11 cellular contexts compared by ENCODE assay signal in genomic region chr2:232260075-232260474, GRCh38.
A peak's percentile ranks its signal among the peaks of the same experiment; 100 is the strongest.
DNase-seq lines count a peak whose midpoint lies in the region; ATAC-seq and TF ChIP-seq lines count a peak whose summit lies in the region.
"Had no signal": no experiment of that assay in that cellular context is flagged by ENCODE, and none has a peak within 500 bp of the region (broad histone marks: within the 10 kb centered on the region; RNA-seq: fewer than 3 reads in every experiment).

No MANE protein-coding gene starts in this region.

- peaks cover 39% of the 10 kb centered on the region for H3K4me1 Mint-ChIP-seq in HFFc6 (ENCODE audit: low read depth)
- no peaks in the 10 kb centered on the region for H3K4me1 Mint-ChIP-seq in CD4-positive, alpha-beta memory T cell
- H3K4me1 Mint-ChIP-seq: activated naive CD8-positive, alpha-beta T cell treated with anti-CD3 and anti-CD28 coated beads, Interleukin-2, amount 50 U/mL, for 24 hours had no signal

- in situ Hi-C loops in ACHN (cut with HindIII; ENCODE audit: low pct_ligation_motif_present, low pct_unique_long_range_greater_than_20kb, low sequenced_read_pairs): no loop called here
- in situ Hi-C loops in astrocyte of the cerebellum (cut with HindIII; ENCODE audit: low sequenced_read_pairs): no loop called here

- H3K27ac ChIP-seq in CD4-positive, alpha-beta memory T cell (ENCODE audit: low read depth, low read length): no peak overlapping the region

- no peaks in the 10 kb centered on the region for H3K27me3 ChIP-seq in CD4-positive, alpha-beta memory T cell (ENCODE audit: insufficient read depth, low read length)

- no peak for ATAC-seq in GM19455 (IDR thresholded peaks at IDR 0.05; ENCODE audit: unreplicated experiment)
- ATAC-seq: activated naive CD8-positive, alpha-beta T cell treated with anti-CD3 and anti-CD28 coated beads, Interleukin-2, amount 50 U/mL, for 24 hours; stimulated activated naive CD8-positive, alpha-beta T cell treated with anti-CD3 and anti-CD28 coated beads, Interleukin-15, Interleukin-2, amounts not matched to agents 100 U/mL and 50 U/mL, for 24 hours had no signal

- POLR2A ChIA-PET in CD4-positive, alpha-beta memory T cell (lab: Charles Lee; ENCODE audit: partially characterized antibody): no interaction called here

- peak overlapping the region; percentile 71 for H3K27ac Mint-ChIP-seq in HFFc6
- peak overlapping the region in 2 of 7 donors; percentile 30 to 67 for H3K27ac Mint-ChIP-seq in CD4-positive, alpha-beta memory T cell
- H3K27ac Mint-ChIP-seq: activated naive CD8-positive, alpha-beta T cell treated with anti-CD3 and anti-CD28 coated beads, Interleukin-2, amount 50 U/mL, for 24 hours had no signal

- DNase-seq in ACHN: peak; percentile 98
- DNase-seq in HFFc6: peak; percentile 89
- peak; percentile 93 for DNase-seq in astrocyte of the cerebellum (ENCODE audit: low read depth)
- DNase-seq in iris pigment epithelial cell (ENCODE audit: low read depth): peak; percentile 96
- no peak for DNase-seq in CD4-positive, alpha-beta memory T cell
- no peak for DNase-seq in NCI-H1105 treated with DMSO at 0.1 percent for 48 hours (lab: John Stamatoyannopoulos, UW)
- no peak for DNase-seq in globus pallidus (ENCODE audit: low spot score)
- DNase-seq: activated naive CD8-positive, alpha-beta T cell treated with anti-CD3 and anti-CD28 coated beads, Interleukin-2, amount 50 U/mL, for 24 hours; CD4-positive, CD25-positive, alpha-beta regulatory T cell; stimulated activated naive CD8-positive, alpha-beta T cell treated with anti-CD3 and anti-CD28 coated beads, Interleukin-15, Interleukin-2, amounts not matched to agents 100 U/mL and 50 U/mL, for 24 hours had no signal

- intact Hi-C loops in CD4-positive, alpha-beta memory T cell (cut with micrococcal nuclease): no loop called here

- H3K9me3 Mint-ChIP-seq in HFFc6: no peaks in the 10 kb centered on the region
- H3K9me3 Mint-ChIP-seq in CD4-positive, alpha-beta memory T cell: peaks cover 0 to 2% (median 0%) of the 10 kb centered on the region in 8 donors
- H3K9me3 Mint-ChIP-seq: activated naive CD8-positive, alpha-beta T cell treated with anti-CD3 and anti-CD28 coated beads, Interleukin-2, amount 50 U/mL, for 24 hours; CD4-positive, CD25-positive, alpha-beta regulatory T cell had no signal

- CTCF ChIA-PET in CD4-positive, alpha-beta memory T cell (lab: Charles Lee; ENCODE audit: partially characterized antibody): no interaction called here

- no peak overlapping the region for H3K4me3 ChIP-seq in astrocyte of the cerebellum (ENCODE audit: low read depth, low read length)
- H3K4me3 ChIP-seq in CD4-positive, alpha-beta memory T cell (ENCODE audit: low read length in 2 of 2): no peak overlapping the region

- no peaks in the 10 kb centered on the region for H3K4me1 ChIP-seq in CD4-positive, alpha-beta memory T cell (ENCODE audit: insufficient read depth, low read length)

- peaks cover 28% of the 10 kb centered on the region for H3K36me3 ChIP-seq in CD4-positive, alpha-beta memory T cell (ENCODE audit: insufficient read depth, low read length)

- no peaks in the 10 kb centered on the region for H3K9me3 ChIP-seq in CD4-positive, alpha-beta memory T cell (ENCODE audit: control insufficient read depth in 1 of 2, low read length in 2 of 2)

- peaks cover 36% of the 10 kb centered on the region for H3K36me3 Mint-ChIP-seq in HFFc6 (ENCODE audit: low read depth)
- H3K36me3 Mint-ChIP-seq in CD4-positive, alpha-beta memory T cell: peaks cover 50 to 53% of the 10 kb centered on the region in 2 donors

- peak overlapping the region; percentile 82 for H3K4me3 Mint-ChIP-seq in HFFc6
- H3K4me3 Mint-ChIP-seq in CD4-positive, alpha-beta memory T cell: no peak overlapping the region
- H3K4me3 Mint-ChIP-seq: activated naive CD8-positive, alpha-beta T cell treated with anti-CD3 and anti-CD28 coated beads, Interleukin-2, amount 50 U/mL, for 24 hours; CD4-positive, CD25-positive, alpha-beta regulatory T cell had no signal

- H3K27me3 Mint-ChIP-seq in HFFc6 (ENCODE audit: insufficient read depth): peaks cover 6% of the 10 kb centered on the region
- H3K27me3 Mint-ChIP-seq in CD4-positive, alpha-beta memory T cell: no peaks in the 10 kb centered on the region
- H3K27me3 Mint-ChIP-seq: activated naive CD8-positive, alpha-beta T cell treated with anti-CD3 and anti-CD28 coated beads, Interleukin-2, amount 50 U/mL, for 24 hours; CD4-positive, CD25-positive, alpha-beta regulatory T cell had no signal

- TF ChIP-seq CTCF in HFFc6 (IDR thresholded peaks at IDR 0.05): no peak
- TF ChIP-seq CTCF in astrocyte of the cerebellum (IDR thresholded peaks at IDR 0.05; ENCODE audit: low read depth, low read length, missing control alignments): no peak

Comparison
In these comparisons a context has a peak if more than half of its experiments do, and no peak if none do; other contexts are left out.
1. DNase-seq: peak in ACHN (single experiment), HFFc6 (single experiment), astrocyte of the cerebellum (single experiment) and iris pigment epithelial cell (single experiment); none in CD4-positive, alpha-beta memory T cell (0 of 5), NCI-H1105 treated with DMSO at 0.1 percent for 48 hours (single experiment) and globus pallidus (single experiment).